In genomic region chr6:89080281-89081128, GRCh38 we compare ENCODE assay signal across 8 cellular contexts. TPM values are rescaled to one million over a fixed set of nuclear protein-coding genes. Genes with fewer than 3 reads are reported as not detected.
DNase-seq lines count a peak whose midpoint lies in the region; ATAC-seq and TF ChIP-seq lines count a peak whose summit lies in the region.

PNRC1 (plus strand) TSS chr6:89080751; CDS start chr6:89080895, 144 bp downstream.

- H3K4me1 ChIP-seq in right atrium auricular region (peaks cover 0 to 33% of the 10 kb centered on the region in 2 donors), uterus (no peaks in the 10 kb centered on the region)

- TF ChIP-seq POLR2A in uterus (IDR thresholded peaks at IDR 0.05): peak; percentile 100

- no peaks in the 10 kb centered on the region for H3K9me3 ChIP-seq in right atrium auricular region
- no peaks in the 10 kb centered on the region for H3K9me3 ChIP-seq in uterus

- peak in 1 of 2 donors; percentile 8 for TF ChIP-seq CTCF in right atrium auricular region (IDR thresholded peaks at IDR 0.05)
- no peak for TF ChIP-seq CTCF in uterus (IDR thresholded peaks at IDR 0.05)

- DNase-seq in NCI-H187 treated with DMSO at 0.1 percent for 48 hours (lab: John Stamatoyannopoulos, UW): peak; percentile 83
- peak; percentile 92 to 100 (median 100) for DNase-seq in anterior cingulate cortex (lab: John Stamatoyannopoulos, UW)
- DNase-seq in right atrium auricular region (ENCODE audit: low spot score): peak; percentile 100
- peak; percentile 97 for DNase-seq in pulmonary artery endothelial cell (ENCODE audit: low read depth, low spot score)
- DNase-seq in uterus: peak; percentile 100

- H3K4me3 ChIP-seq in right atrium auricular region (peak within 1 kb of the TSS; percentile 99 to 100), uterus (peak within 1 kb of the TSS; percentile 93 to 100)

- peak; percentile 86 for ATAC-seq in GM18499 (IDR thresholded peaks at IDR 0.05; ENCODE audit: insufficient read depth, unreplicated experiment)
- ATAC-seq in HG02943 (IDR thresholded peaks at IDR 0.05; ENCODE audit: low read depth, unreplicated experiment): peak; percentile 74

- H3K27ac ChIP-seq in right atrium auricular region (peak within 1 kb of the TSS; percentile 100), uterus (peak within 1 kb of the TSS; percentile 100)

- intact Hi-C loops in T-helper 2 cell treated with Interferon-gamma antibody and Interleukin-4, amounts not matched to agents 100 ng/mL and 5 ng/mL, for 36 hours (cut with micrococcal nuclease): loop anchor here (1.0 to 5.0 kb wide), 13 partner anchors 66 to 1926 kb away; partner anchors contain the start of genes AKIRIN2, BACH2, CASP8AP2 and CFAP206
- intact Hi-C loops in uterus (cut with DNase I; ENCODE audit: low total_unique reads): loop anchor here (5.0 kb wide), 2 partner anchors 43 to 272 kb away; partner anchors contain the start of gene UBE2J1

- H3K36me3 ChIP-seq in right atrium auricular region (peaks cover 23% of the 10 kb centered on the region), uterus (no peaks in the 10 kb centered on the region)

- H3K27me3 ChIP-seq in right atrium auricular region (no peaks in the 10 kb centered on the region), uterus (no peaks in the 10 kb centered on the region)

RNA-seq across cellular contexts. Expression of gene PNRC1, which starts in this region (rescaled TPM):
- 63.9 and 64.0 TPM in 2 replicates for total RNA-seq in T-helper 2 cell treated with Interferon-gamma antibody and Interleukin-4, amounts not matched to agents 100 ng/mL and 5 ng/mL, for 36 hours
- total RNA-seq in right atrium auricular region: 100 to 1,000 TPM; 180 to 201 TPM
- total RNA-seq in pulmonary artery endothelial cell: 49.1 and 49.5 TPM in 2 replicates
- 100 to 1,000 TPM; 114 to 340 (median 203) TPM for total RNA-seq in uterus

Comparison
In these comparisons a context has a peak if more than half of its experiments do, and no peak if none do; other contexts are left out.
1. Peak in every context shown above with its lines: DNase-seq, ATAC-seq, H3K4me3 ChIP-seq and H3K27ac ChIP-seq.